Comparison of ENCODE assay signal across 1 cellular context in the genomic region with DNA sequence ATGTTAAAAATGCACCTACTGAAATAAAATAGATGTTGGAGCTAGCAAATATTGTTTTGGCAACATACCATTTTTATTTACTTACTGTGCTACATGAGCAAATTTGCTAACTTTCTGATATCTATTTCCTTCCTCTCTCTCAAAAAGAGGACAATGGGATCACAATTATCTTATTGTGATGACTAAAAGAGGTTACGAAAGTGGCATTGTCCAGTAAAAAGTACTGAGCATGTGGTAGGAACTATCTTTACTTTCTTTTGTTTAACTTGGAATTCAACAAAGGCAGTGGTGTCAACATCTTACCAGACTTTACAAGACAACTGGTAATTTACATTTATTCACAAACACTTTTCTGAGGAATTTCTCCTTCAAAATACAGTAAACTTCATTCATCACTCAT.
TF ChIP-seq lines count a peak whose summit lies in the region.

No MANE protein-coding gene starts in this region.

TF ChIP-seq in GM23338, 12 proteins besides CTCF, POLR2A, EP300 and RAD21:
- TF ChIP-seq, protein P1, sequence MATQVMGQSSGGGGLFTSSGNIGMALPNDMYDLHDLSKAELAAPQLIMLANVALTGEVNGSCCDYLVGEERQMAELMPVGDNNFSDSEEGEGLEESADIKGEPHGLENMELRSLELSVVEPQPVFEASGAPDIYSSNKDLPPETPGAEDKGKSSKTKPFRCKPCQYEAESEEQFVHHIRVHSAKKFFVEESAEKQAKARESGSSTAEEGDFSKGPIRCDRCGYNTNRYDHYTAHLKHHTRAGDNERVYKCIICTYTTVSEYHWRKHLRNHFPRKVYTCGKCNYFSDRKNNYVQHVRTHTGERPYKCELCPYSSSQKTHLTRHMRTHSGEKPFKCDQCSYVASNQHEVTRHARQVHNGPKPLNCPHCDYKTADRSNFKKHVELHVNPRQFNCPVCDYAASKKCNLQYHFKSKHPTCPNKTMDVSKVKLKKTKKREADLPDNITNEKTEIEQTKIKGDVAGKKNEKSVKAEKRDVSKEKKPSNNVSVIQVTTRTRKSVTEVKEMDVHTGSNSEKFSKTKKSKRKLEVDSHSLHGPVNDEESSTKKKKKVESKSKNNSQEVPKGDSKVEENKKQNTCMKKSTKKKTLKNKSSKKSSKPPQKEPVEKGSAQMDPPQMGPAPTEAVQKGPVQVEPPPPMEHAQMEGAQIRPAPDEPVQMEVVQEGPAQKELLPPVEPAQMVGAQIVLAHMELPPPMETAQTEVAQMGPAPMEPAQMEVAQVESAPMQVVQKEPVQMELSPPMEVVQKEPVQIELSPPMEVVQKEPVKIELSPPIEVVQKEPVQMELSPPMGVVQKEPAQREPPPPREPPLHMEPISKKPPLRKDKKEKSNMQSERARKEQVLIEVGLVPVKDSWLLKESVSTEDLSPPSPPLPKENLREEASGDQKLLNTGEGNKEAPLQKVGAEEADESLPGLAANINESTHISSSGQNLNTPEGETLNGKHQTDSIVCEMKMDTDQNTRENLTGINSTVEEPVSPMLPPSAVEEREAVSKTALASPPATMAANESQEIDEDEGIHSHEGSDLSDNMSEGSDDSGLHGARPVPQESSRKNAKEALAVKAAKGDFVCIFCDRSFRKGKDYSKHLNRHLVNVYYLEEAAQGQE (IDR thresholded peaks at IDR 0.05; ENCODE audit: unreplicated experiment) = no peak
- no peak for TF ChIP-seq EZH2phosphoT487 (IDR thresholded peaks at IDR 0.05; ENCODE audit: unreplicated experiment)
- TF ChIP-seq ZNF114 (CRISPR knock-in tag; IDR thresholded peaks at IDR 0.05) = no peak
- TF ChIP-seq STAT1 (IDR thresholded peaks at IDR 0.05; ENCODE audit: unreplicated experiment) = no peak
- no peak for TF ChIP-seq CREB1 (CRISPR knock-in tag; IDR thresholded peaks at IDR 0.05; ENCODE audit: low read depth)
- no peak for TF ChIP-seq ZNF331 (CRISPR knock-in tag; IDR thresholded peaks at IDR 0.05; ENCODE audit: low read depth)
- no peak for TF ChIP-seq NANOG (IDR thresholded peaks at IDR 0.05; ENCODE audit: borderline replicate concordance)
- TF ChIP-seq, protein P2, sequence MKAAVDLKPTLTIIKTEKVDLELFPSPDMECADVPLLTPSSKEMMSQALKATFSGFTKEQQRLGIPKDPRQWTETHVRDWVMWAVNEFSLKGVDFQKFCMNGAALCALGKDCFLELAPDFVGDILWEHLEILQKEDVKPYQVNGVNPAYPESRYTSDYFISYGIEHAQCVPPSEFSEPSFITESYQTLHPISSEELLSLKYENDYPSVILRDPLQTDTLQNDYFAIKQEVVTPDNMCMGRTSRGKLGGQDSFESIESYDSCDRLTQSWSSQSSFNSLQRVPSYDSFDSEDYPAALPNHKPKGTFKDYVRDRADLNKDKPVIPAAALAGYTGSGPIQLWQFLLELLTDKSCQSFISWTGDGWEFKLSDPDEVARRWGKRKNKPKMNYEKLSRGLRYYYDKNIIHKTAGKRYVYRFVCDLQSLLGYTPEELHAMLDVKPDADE (IDR thresholded peaks at IDR 0.05) = no peak
- no peak for TF ChIP-seq POLR2AphosphoS5 (IDR thresholded peaks at IDR 0.05; ENCODE audit: low read depth)
- TF ChIP-seq JUNB (IDR thresholded peaks at IDR 0.05; ENCODE audit: unreplicated experiment) = no peak
- TF ChIP-seq, protein P3, sequence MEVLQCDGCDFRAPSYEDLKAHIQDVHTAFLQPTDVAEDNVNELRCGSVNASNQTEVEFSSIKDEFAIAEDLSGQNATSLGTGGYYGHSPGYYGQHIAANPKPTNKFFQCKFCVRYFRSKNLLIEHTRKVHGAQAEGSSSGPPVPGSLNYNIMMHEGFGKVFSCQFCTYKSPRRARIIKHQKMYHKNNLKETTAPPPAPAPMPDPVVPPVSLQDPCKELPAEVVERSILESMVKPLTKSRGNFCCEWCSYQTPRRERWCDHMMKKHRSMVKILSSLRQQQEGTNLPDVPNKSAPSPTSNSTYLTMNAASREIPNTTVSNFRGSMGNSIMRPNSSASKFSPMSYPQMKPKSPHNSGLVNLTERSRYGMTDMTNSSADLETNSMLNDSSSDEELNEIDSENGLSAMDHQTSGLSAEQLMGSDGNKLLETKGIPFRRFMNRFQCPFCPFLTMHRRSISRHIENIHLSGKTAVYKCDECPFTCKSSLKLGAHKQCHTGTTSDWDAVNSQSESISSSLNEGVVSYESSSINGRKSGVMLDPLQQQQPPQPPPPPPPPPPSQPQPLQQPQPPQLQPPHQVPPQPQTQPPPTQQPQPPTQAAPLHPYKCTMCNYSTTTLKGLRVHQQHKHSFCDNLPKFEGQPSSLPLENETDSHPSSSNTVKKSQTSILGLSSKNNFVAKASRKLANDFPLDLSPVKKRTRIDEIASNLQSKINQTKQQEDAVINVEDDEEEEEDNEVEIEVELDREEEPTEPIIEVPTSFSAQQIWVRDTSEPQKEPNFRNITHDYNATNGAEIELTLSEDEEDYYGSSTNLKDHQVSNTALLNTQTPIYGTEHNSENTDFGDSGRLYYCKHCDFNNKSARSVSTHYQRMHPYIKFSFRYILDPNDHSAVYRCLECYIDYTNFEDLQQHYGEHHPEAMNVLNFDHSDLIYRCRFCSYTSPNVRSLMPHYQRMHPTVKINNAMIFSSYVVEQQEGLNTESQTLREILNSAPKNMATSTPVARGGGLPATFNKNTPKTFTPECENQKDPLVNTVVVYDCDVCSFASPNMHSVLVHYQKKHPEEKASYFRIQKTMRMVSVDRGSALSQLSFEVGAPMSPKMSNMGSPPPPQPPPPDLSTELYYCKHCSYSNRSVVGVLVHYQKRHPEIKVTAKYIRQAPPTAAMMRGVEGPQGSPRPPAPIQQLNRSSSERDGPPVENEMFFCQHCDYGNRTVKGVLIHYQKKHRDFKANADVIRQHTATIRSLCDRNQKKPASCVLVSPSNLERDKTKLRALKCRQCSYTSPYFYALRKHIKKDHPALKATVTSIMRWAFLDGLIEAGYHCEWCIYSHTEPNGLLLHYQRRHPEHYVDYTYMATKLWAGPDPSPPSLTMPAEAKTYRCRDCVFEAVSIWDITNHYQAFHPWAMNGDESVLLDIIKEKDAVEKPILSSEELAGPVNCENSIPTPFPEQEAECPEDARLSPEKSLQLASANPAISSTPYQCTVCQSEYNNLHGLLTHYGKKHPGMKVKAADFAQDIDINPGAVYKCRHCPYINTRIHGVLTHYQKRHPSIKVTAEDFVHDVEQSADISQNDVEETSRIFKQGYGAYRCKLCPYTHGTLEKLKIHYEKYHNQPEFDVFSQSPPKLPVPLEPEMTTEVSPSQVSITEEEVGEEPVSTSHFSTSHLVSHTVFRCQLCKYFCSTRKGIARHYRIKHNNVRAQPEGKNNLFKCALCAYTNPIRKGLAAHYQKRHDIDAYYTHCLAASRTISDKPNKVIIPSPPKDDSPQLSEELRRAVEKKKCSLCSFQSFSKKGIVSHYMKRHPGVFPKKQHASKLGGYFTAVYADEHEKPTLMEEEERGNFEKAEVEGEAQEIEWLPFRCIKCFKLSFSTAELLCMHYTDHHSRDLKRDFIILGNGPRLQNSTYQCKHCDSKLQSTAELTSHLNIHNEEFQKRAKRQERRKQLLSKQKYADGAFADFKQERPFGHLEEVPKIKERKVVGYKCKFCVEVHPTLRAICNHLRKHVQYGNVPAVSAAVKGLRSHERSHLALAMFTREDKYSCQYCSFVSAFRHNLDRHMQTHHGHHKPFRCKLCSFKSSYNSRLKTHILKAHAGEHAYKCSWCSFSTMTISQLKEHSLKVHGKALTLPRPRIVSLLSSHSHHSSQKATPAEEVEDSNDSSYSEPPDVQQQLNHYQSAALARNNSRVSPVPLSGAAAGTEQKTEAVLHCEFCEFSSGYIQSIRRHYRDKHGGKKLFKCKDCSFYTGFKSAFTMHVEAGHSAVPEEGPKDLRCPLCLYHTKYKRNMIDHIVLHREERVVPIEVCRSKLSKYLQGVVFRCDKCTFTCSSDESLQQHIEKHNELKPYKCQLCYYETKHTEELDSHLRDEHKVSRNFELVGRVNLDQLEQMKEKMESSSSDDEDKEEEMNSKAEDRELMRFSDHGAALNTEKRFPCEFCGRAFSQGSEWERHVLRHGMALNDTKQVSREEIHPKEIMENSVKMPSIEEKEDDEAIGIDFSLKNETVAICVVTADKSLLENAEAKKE (CRISPR knock-in tag; IDR thresholded peaks at IDR 0.05) = no peak
- no peak for TF ChIP-seq EZH2 (IDR thresholded peaks at IDR 0.05; ENCODE audit: low read depth, unreplicated experiment)
